ENCODE assay signal across 14 cellular contexts in the genomic region with DNA sequence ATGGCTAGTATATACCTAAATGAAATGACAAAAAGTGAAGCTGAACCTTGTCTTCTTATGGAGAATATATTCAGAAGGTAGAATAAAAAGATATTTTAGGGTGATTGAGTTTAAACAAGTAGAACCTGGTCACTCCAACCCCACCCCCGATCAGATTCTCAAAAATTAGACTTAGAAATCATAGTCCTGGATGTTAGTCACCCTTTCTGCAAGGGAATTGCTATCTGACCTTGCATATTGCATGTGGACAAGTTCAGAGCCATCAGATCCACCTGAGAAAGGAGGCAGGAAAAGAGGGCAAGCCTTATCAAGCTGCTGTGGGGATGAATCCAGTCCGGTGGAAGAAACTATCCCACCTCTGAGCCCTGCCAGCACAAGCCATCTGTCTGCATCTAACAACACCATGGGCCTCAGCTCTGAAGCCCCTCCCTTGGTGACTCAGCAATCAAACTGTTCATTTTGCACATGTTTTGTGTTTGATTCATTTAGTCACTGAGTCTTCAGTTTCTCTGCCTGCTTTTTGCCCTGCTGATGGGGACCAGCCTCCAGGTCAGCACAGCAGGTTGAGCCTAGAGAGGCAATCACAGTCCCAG.
DNase-seq lines count a peak whose midpoint lies in the region; ATAC-seq and TF ChIP-seq lines count a peak whose summit lies in the region.
"Had no signal": no experiment of that assay in that cellular context is flagged by ENCODE, and none has a peak within 500 bp of the region (broad histone marks: within the 10 kb centered on the region; RNA-seq: fewer than 3 reads in every experiment).

No MANE protein-coding gene starts in this region.

- H3K27me3 ChIP-seq in vagina: no peaks in the 10 kb centered on the region
- H3K27me3 ChIP-seq: body of pancreas had no signal

- no peak for ATAC-seq in HG03378 (IDR thresholded peaks at IDR 0.05; ENCODE audit: unreplicated experiment)
- ATAC-seq: body of pancreas, GM12878, HepG2 had no signal

- no peaks in the 10 kb centered on the region for H3K36me3 Mint-ChIP-seq in activated T-helper 2 cell treated with anti-CD3 and anti-CD28 coated beads, Interferon-gamma antibody, Interleukin-2, Interleukin-4, amounts not matched to agents 10 μg/mL and 5 μg/mL and 100 μg/mL, durations not matched to agents 14 hours and 24 hours and 36 hours (ENCODE audit: low read depth)
- H3K36me3 Mint-ChIP-seq: CD4-positive, alpha-beta memory T cell had no signal

- TF ChIP-seq POLR2A in erythroblast (IDR thresholded peaks at IDR 0.05; ENCODE audit: low read length): no peak
- TF ChIP-seq POLR2A in vagina (IDR thresholded peaks at IDR 0.05): no peak

- no peaks in the 10 kb centered on the region for H3K4me1 Mint-ChIP-seq in activated T-helper 2 cell treated with anti-CD3 and anti-CD28 coated beads, Interferon-gamma antibody, Interleukin-2, Interleukin-4, amounts not matched to agents 10 μg/mL and 5 μg/mL and 100 μg/mL, durations not matched to agents 14 hours and 24 hours and 36 hours (ENCODE audit: low read depth)

- intact Hi-C loops in activated T-helper 2 cell treated with anti-CD3 and anti-CD28 coated beads, Interferon-gamma antibody, Interleukin-2, Interleukin-4, amounts not matched to agents 10 μg/mL and 5 μg/mL and 100 μg/mL, durations not matched to agents 14 hours and 24 hours and 36 hours (cut with micrococcal nuclease): no loop called here
- intact Hi-C loops in vagina (cut with DNase I): no loop called here

- no peaks in the 10 kb centered on the region for H3K9me3 ChIP-seq in vagina
- H3K9me3 ChIP-seq: body of pancreas had no signal

- H3K4me3 Mint-ChIP-seq in activated T-helper 2 cell treated with anti-CD3 and anti-CD28 coated beads, Interferon-gamma antibody, Interleukin-2, Interleukin-4, amounts not matched to agents 10 μg/mL and 5 μg/mL and 100 μg/mL, durations not matched to agents 14 hours and 24 hours and 36 hours (ENCODE audit: low read depth): no peak overlapping the region
- H3K4me3 Mint-ChIP-seq: CD4-positive, alpha-beta memory T cell had no signal

- TF ChIP-seq CTCF in AG09319 (IDR thresholded peaks at IDR 0.05; ENCODE audit: low read depth, low read length) (no peak), astrocyte of the spinal cord (IDR thresholded peaks at IDR 0.05; ENCODE audit: low read depth, low read length) (no peak), vagina (IDR thresholded peaks at IDR 0.05) (no peak)

- DNase-seq in AG09319 (ENCODE audit: extremely low read depth, low read depth) (peak; percentile 8), LHCN-M2 (ENCODE audit: low read depth) (peak; percentile 50), astrocyte of the spinal cord (ENCODE audit: low read depth, low spot score) (peak; percentile 68), kidney glomerular epithelial cell (lab: John Stamatoyannopoulos, UW) (peak; percentile 42), erythroblast (lab: John Stamatoyannopoulos, UW) (no peak), vagina (ENCODE audit: extremely low spot score in 2 of 2) (no peak)
- DNase-seq in activated T-helper 2 cell treated with anti-CD3 and anti-CD28 coated beads, Interferon-gamma antibody, Interleukin-2, Interleukin-4, amounts not matched to agents 10 μg/mL and 5 μg/mL and 100 μg/mL, durations not matched to agents 14 hours and 24 hours and 36 hours (ENCODE audit: low spot score): no peak
- DNase-seq: body of pancreas; CD4-positive, alpha-beta memory T cell; stimulated activated naive CD4-positive, alpha-beta T cell treated with Interleukin-2 at 50 U/mL for 16 hours; SW 1271 had no signal

- in situ Hi-C loops in astrocyte of the spinal cord (cut with HindIII; ENCODE audit: low sequenced_read_pairs): no loop called here

- H3K9me3 Mint-ChIP-seq in activated T-helper 2 cell treated with anti-CD3 and anti-CD28 coated beads, Interferon-gamma antibody, Interleukin-2, Interleukin-4, amounts not matched to agents 10 μg/mL and 5 μg/mL and 100 μg/mL, durations not matched to agents 14 hours and 24 hours and 36 hours: no peaks in the 10 kb centered on the region

- no peaks in the 10 kb centered on the region for H3K36me3 ChIP-seq in vagina

- no peaks in the 10 kb centered on the region for H3K4me1 ChIP-seq in vagina
- H3K4me1 ChIP-seq: body of pancreas had no signal

- no peak overlapping the region for H3K27ac ChIP-seq in vagina
- H3K27ac ChIP-seq: body of pancreas had no signal

- H3K4me3 ChIP-seq in astrocyte of the spinal cord (ENCODE audit: low read depth, low read length) (no peak overlapping the region), vagina (no peak overlapping the region)
- H3K4me3 ChIP-seq: body of pancreas, GM12878 had no signal

- H3K27me3 Mint-ChIP-seq in activated T-helper 2 cell treated with anti-CD3 and anti-CD28 coated beads, Interferon-gamma antibody, Interleukin-2, Interleukin-4, amounts not matched to agents 10 μg/mL and 5 μg/mL and 100 μg/mL, durations not matched to agents 14 hours and 24 hours and 36 hours (ENCODE audit: low read depth): no peaks in the 10 kb centered on the region
- H3K27me3 Mint-ChIP-seq: CD4-positive, alpha-beta memory T cell had no signal

- no peak overlapping the region for H3K27ac Mint-ChIP-seq in activated T-helper 2 cell treated with anti-CD3 and anti-CD28 coated beads, Interferon-gamma antibody, Interleukin-2, Interleukin-4, amounts not matched to agents 10 μg/mL and 5 μg/mL and 100 μg/mL, durations not matched to agents 14 hours and 24 hours and 36 hours

Comparison
In these comparisons a context has a peak if more than half of its experiments do, and no peak if none do; other contexts are left out.
1. DNase-seq: peak in AG09319 (single experiment), LHCN-M2 (single experiment), astrocyte of the spinal cord (single experiment) and kidney glomerular epithelial cell (single experiment); none in activated T-helper 2 cell treated with anti-CD3 and anti-CD28 coated beads, Interferon-gamma antibody, Interleukin-2, Interleukin-4, amounts not matched to agents 10 μg/mL and 5 μg/mL and 100 μg/mL, durations not matched to agents 14 hours and 24 hours and 36 hours (single experiment), erythroblast (0 of 2) and vagina (0 of 2).